ENCODE assay signal across 9 cellular contexts in the genomic region with DNA sequence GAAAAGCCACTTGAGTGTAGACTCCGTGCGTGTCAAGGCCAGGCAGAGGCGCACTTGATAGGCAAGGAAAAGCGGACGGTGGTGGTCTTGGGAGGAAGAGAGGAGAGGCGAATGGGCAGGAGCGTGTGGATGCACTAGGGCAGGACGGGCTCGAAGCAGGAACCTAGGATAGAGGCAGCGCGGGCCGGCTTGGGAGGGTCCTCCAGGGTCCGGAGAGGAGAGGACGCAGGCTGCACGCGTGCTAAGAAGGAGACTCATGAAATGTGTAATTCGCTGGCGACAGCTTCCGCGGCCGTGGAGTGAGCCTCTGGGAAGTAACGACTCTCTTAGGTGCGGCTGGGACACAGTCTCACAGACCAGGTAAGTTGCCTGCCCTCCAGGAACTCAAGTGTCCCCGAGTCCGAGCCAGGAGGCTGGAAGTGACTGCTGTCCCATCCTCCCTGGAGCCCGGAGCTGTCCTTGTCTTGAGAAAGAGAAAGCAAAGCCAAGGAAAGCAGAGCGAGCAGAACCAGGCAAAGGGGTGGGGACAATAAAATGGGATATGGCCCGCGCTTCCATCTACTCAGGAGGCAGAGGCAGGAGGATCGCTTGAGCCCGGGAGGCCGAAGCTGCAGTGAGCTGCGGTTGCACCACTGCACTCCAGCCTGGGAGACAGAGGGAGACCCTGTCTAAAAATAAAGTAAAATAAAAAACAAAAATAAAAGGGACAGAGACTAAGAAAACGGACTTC. TPM values are rescaled to one million over a fixed set of nuclear protein-coding genes. Genes with fewer than 3 reads are reported as not detected.
DNase-seq lines count a peak whose midpoint lies in the region; ATAC-seq, FAIRE-seq and TF ChIP-seq lines count a peak whose summit lies in the region.
"Had no signal": no experiment of that assay in that cellular context is flagged by ENCODE, and none has a peak within 500 bp of the region (broad histone marks: within the 10 kb centered on the region; RNA-seq: fewer than 3 reads in every experiment).

No MANE protein-coding gene starts in this region.

- no peak for TF ChIP-seq CTCF in left ventricle myocardium inferior (IDR thresholded peaks at IDR 0.05; ENCODE audit: borderline replicate concordance)
- no peak for TF ChIP-seq CTCF in K562 (IDR thresholded peaks at IDR 0.05 in 2 of 3, conservative IDR thresholded peaks at IDR 0.05 in 1 of 3; ENCODE audit: insufficient read depth in 2 of 3, low read depth in 1 of 3, low read length in 3 of 3)

- H2BK15ac ChIP-seq in mesendoderm (replicated peaks; ENCODE audit: low read depth) = no peak overlapping the region

- POLR2A ChIA-PET in K562 (lab: Yijun Ruan, JAX) = interaction anchor here (0.6 to 1.9 kb wide), 3 partner anchors 9 to 682 kb away, joined by 3 to 4 read pairs (median 3); no protein-coding TSS in a partner anchor

- no peak overlapping the region for H2BK120ac ChIP-seq in mesendoderm (ENCODE audit: low read depth, low read length)

- H2AK5ac ChIP-seq in mesendoderm (ENCODE audit: low read length) = no peak overlapping the region

- no peaks in the 10 kb centered on the region for H3K27me3 ChIP-seq in left ventricle myocardium inferior (ENCODE audit: low read depth)
- no peaks in the 10 kb centered on the region for H3K27me3 ChIP-seq in K562 (ENCODE audit: control insufficient read depth in 2 of 2, insufficient read depth in 2 of 2, low read length in 2 of 2)
- no peaks in the 10 kb centered on the region for H3K27me3 ChIP-seq in mesendoderm (ENCODE audit: insufficient read depth, low read length, poor library complexity)

- no peak overlapping the region for H2BK5ac ChIP-seq in mesendoderm (ENCODE audit: low read length)

- BruUV-seq in K562 (replicated peaks; lab: Mats Ljungman, UMichigan) = no TSS peak

- no peak overlapping the region for H4K5ac ChIP-seq in mesendoderm (ENCODE audit: low read length)

- CTCF ChIA-PET in K562 (lab: Yijun Ruan, JAX; ENCODE audit: low intra/inter-chr PET ratio) = interaction anchor here (0.5 kb wide), 1 partner anchor 10 kb away, joined by 4 read pairs; no protein-coding TSS in a partner anchor

- ATAC-seq in left cardiac atrium (no peak), K562 (no peak)

- intact Hi-C loops in left ventricle myocardium inferior (cut with micrococcal nuclease) (loop anchor here (10.0 kb wide), 1 partner anchor 81 kb away; no protein-coding TSS in a partner anchor), left cardiac atrium (cut with DNase I) (loop anchor here (10.0 kb wide), 2 partner anchors 81 to 91 kb away; no protein-coding TSS in a partner anchor), K562 (cut with micrococcal nuclease) (loop anchor here (2.0 kb wide), 1 partner anchor 13 kb away; no protein-coding TSS in a partner anchor)

- H3K36me3 ChIP-seq in left ventricle myocardium inferior (no peaks in the 10 kb centered on the region), K562 (ENCODE audit: control insufficient read depth, insufficient read depth, low read length) (no peaks in the 10 kb centered on the region), mesendoderm (ENCODE audit: control insufficient read depth, insufficient read depth, low read length) (no peaks in the 10 kb centered on the region), urinary bladder (ENCODE audit: insufficient read depth) (no peaks in the 10 kb centered on the region)

- peaks cover 5% of the 10 kb centered on the region for H3K79me1 ChIP-seq in mesendoderm (ENCODE audit: low read length)

- no peak for TF ChIP-seq RAD21 in K562 (CRISPR knock-in tag; conservative IDR thresholded peaks at IDR 0.05 in 1 of 2, IDR thresholded peaks at IDR 0.05 in 1 of 2)

- H3K27ac ChIP-seq in left ventricle myocardium inferior (replicated peaks) = peak overlapping the region; percentile 87
- H3K27ac ChIP-seq in K562 (ENCODE audit: extremely low read depth, low read depth, low read length) = peak overlapping the region; percentile 81
- H3K27ac ChIP-seq in mesendoderm (ENCODE audit: low read depth, low read length) = no peak overlapping the region
- H3K27ac ChIP-seq in urinary bladder (ENCODE audit: low read depth) = no peak overlapping the region

- no peaks in the 10 kb centered on the region for H3K9me3 ChIP-seq in left ventricle myocardium inferior (replicated peaks)
- H3K9me3 ChIP-seq in K562 (replicated peaks; ENCODE audit: control insufficient read depth, insufficient read depth, low read depth, low read length) = no peaks in the 10 kb centered on the region

- H3K4me2 ChIP-seq in K562 (ENCODE audit: insufficient read depth, low read length) = peak overlapping the region; percentile 83
- peak overlapping the region; percentile 43 for H3K4me2 ChIP-seq in mesendoderm (ENCODE audit: low read length)

- peak overlapping the region; percentile 88 for H4K8ac ChIP-seq in mesendoderm (ENCODE audit: low read depth, low read length)

- no peak for TF ChIP-seq POLR2A in K562 (conservative IDR thresholded peaks at IDR 0.05)

- 89% methylated on average over 31 of the region's 34 CpGs for WGBS in K562 (ENCODE audit: insufficient coverage, low coverage, missing lambda C conversion rate)
- no CpG with 5 or more reads among the region's 34 CpGs for WGBS in mesendoderm (ENCODE audit: extremely low coverage, insufficient coverage, low lambda C conversion rate)
- 80% methylated on average over 34 of the region's 34 CpGs for WGBS in urinary bladder

- H3K79me2 ChIP-seq in K562 (ENCODE audit: control insufficient read depth, insufficient read depth, low read length) (peaks cover 9% of the 10 kb centered on the region; the same call in 2 of the 3 replicates), mesendoderm (ENCODE audit: control insufficient read depth, insufficient read depth, low read length) (peaks cover 2% of the 10 kb centered on the region)

- in situ Hi-C loops in K562 (cut with MboI) = no loop called here

- H3K9ac ChIP-seq in K562 (ENCODE audit: insufficient read depth in 1 of 2, low read depth in 2 of 2, low read length in 2 of 2) = peak overlapping the region; percentile 89 to 93; a peak in 3 of 4 replicates
- H3K9ac ChIP-seq in mesendoderm (ENCODE audit: low read length) = peak overlapping the region; percentile 68

- H3K4me1 ChIP-seq in left ventricle myocardium inferior (peaks cover 35% of the 10 kb centered on the region), K562 (replicated peaks in 1 of 2; ENCODE audit: control insufficient read depth in 2 of 2, insufficient read depth in 2 of 2, low read length in 2 of 2) (peaks cover 0 to 25% of the 10 kb centered on the region in 2 experiments; a peak in 4 of 5 replicates), mesendoderm (ENCODE audit: control insufficient read depth, low read depth, low read length) (no peaks in the 10 kb centered on the region), urinary bladder (ENCODE audit: insufficient read depth) (no peaks in the 10 kb centered on the region)

- no peak for TF ChIP-seq EP300 in K562 (IDR thresholded peaks at IDR 0.05; ENCODE audit: low read length)

- no peaks in the 10 kb centered on the region for H3K9me1 ChIP-seq in K562 (ENCODE audit: control insufficient read depth, insufficient read depth, low read length)

- H3K4ac ChIP-seq in mesendoderm (ENCODE audit: low read depth, low read length) = no peak overlapping the region

- peak overlapping the region; percentile 87 for H3K56ac ChIP-seq in mesendoderm (ENCODE audit: low read length)

- peak overlapping the region; percentile 95 for H2AFZ ChIP-seq in K562 (ENCODE audit: low read depth, low read length)

- DNase-seq in left ventricle myocardium inferior = no peak
- DNase-seq in left cardiac atrium = no peak
- no peak for DNase-seq in K562 (ENCODE audit: extremely low read depth in 1 of 4, low spot score in 3 of 4)
- DNase-seq in mesendoderm = no peak
- DNase-seq in GF-D8 (lab: John Stamatoyannopoulos, UW) = no peak
- no peak for DNase-seq in GM03348 (ENCODE audit: low spot score)
- DNase-seq in DMS 273 (lab: John Stamatoyannopoulos, UW; ENCODE audit: unreplicated experiment) = no peak

- no peak overlapping the region for H3K23ac ChIP-seq in mesendoderm (ENCODE audit: low read length)

- FAIRE-seq in K562 (lab: Jason Lieb, UNC) = no peak

- H4K20me1 ChIP-seq in K562 (replicated peaks; ENCODE audit: control insufficient read depth, insufficient read depth, low read length) = peaks cover 9% of the 10 kb centered on the region

- no peak overlapping the region for H3K18ac ChIP-seq in mesendoderm (ENCODE audit: low read length)

- H3K4me3 ChIP-seq in left ventricle myocardium inferior (peak overlapping the region; percentile 86), K562 (peak overlapping the region; percentile 95), mesendoderm (ENCODE audit: low read length) (no peak overlapping the region), urinary bladder (ENCODE audit: low read depth, low read length) (peak overlapping the region; percentile 98)

RNA-seq across cellular contexts. Expression of gene IL17RA, which starts 0.8 kb away (rescaled TPM):
- total RNA-seq in left ventricle myocardium inferior (7.6 TPM), left cardiac atrium (10 to 100 TPM; 11.6 to 15.4 TPM), K562 (2014; rRNA removed) (4.4 and 6.6 TPM in 2 replicates), K562 (2014; rRNA removed; fragmentation: Illumina TruSeq; extraction: Trizol) (2.1 and 2.8 TPM in 2 replicates), K562 (2015; rRNA removed; fragmentation: Illumina TruSeq; extraction: Trizol) (3.7 and 4.1 TPM in 2 replicates), K562 (2021) (11.4 and 11.8 TPM in 2 replicates), urinary bladder (5.1 TPM)
- total RNA-seq in K562 (2011; cell fraction: chromatin; rRNA removed; ENCODE audit: low replicate concordance) = 18.2 and 21.4 TPM in 2 replicates
- 21.4 and 22.8 TPM in 2 replicates for total RNA-seq in K562 (2011; cell fraction: nucleolus; rRNA removed)
- total RNA-seq in K562 (2011; cell fraction: nucleoplasm; rRNA removed) = 21.7 and 23.7 TPM in 2 replicates
- polyA plus RNA-seq in K562 (2011; rRNA removed) (6.5 and 7.2 TPM in 2 replicates), K562 (2014; fragmentation: Illumina TruSeq; extraction: Trizol) (3.1 and 3.8 TPM in 2 replicates), K562 (2014; fragmentation: Nextera tagmentation; extraction: Ambion mirVana) (under 1 TPM; 0.17 to 0.21 TPM), K562 (2014; rRNA removed) (5.7 and 6.9 TPM in 2 replicates), urinary bladder (9.1 TPM)
- 5.1 and 11.4 TPM in 2 replicates for polyA plus RNA-seq in K562 (2011; cell fraction: cytosol; rRNA removed)
- polyA plus RNA-seq in K562 (2011; cell fraction: nucleus; rRNA removed) = 8.8 and 13.0 TPM in 2 replicates
- 5.1 and 7.5 TPM in 2 replicates for polyA plus RNA-seq in K562 (2012)
- 5.4 and 6.7 TPM in 2 replicates for polyA minus RNA-seq in K562 (2011; rRNA and poly(A)+ RNA removed)
- polyA minus RNA-seq in K562 (2011; cell fraction: cytosol; rRNA and poly(A)+ RNA removed) = 3.1 and 4.1 TPM in 2 replicates
- polyA minus RNA-seq in K562 (2011; cell fraction: nucleus; rRNA and poly(A)+ RNA removed) = 7.7 and 10.1 TPM in 2 replicates
- polyA plus RNA-seq in mesendoderm (2013, experiment 1 of 2) = 5.0 TPM
- 5.0 TPM for polyA plus RNA-seq in mesendoderm (2013, experiment 2 of 2)

RNA-seq across cellular contexts. Expression of gene TMEM121B, which starts 37.2 kb away (rescaled TPM):
- total RNA-seq in left ventricle myocardium inferior = 1.5 TPM
- total RNA-seq in left cardiac atrium = under 1 TPM; 0.80 to 0.97 TPM
- 0.09 TPM in 1 of 2 replicates, not detected in the other for total RNA-seq in K562 (2011; cell fraction: chromatin; rRNA removed; ENCODE audit: low replicate concordance)
- total RNA-seq in K562 (2011; cell fraction: nucleolus; rRNA removed) = under 0.01 TPM in 1 of 2 replicates, not detected in the other
- 0.38 TPM in 1 of 2 replicates, not detected in the other for total RNA-seq in K562 (2011; cell fraction: nucleoplasm; rRNA removed)
- 0.04 TPM in 1 of 2 replicates, not detected in the other for total RNA-seq in K562 (2014; rRNA removed)
- 0.03 TPM in 1 of 2 replicates, not detected in the other for total RNA-seq in K562 (2014; rRNA removed; fragmentation: Illumina TruSeq; extraction: Trizol)
- total RNA-seq in K562 (2015; rRNA removed; fragmentation: Illumina TruSeq; extraction: Trizol) = not detected in 2 replicates
- 0.07 TPM in 2 replicates for total RNA-seq in K562 (2021)
- polyA plus RNA-seq in K562 (2011; rRNA removed) = not detected in 2 replicates
- not detected in 2 replicates for polyA plus RNA-seq in K562 (2011; cell fraction: cytosol; rRNA removed)
- 0.03 TPM in 2 replicates for polyA plus RNA-seq in K562 (2011; cell fraction: nucleus; rRNA removed)
- polyA plus RNA-seq in K562 (2012) = 0.04 TPM in 1 of 2 replicates, not detected in the other
- polyA plus RNA-seq in K562 (2014; fragmentation: Illumina TruSeq; extraction: Trizol) = 0.03 TPM in 1 of 2 replicates, not detected in the other
- polyA plus RNA-seq in K562 (2014; fragmentation: Nextera tagmentation; extraction: Ambion mirVana) = under 1 TPM in 1 of 2 experiments, not detected in 1; 0.03 TPM
- polyA plus RNA-seq in K562 (2014; rRNA removed) = not detected in 2 replicates
- polyA minus RNA-seq in K562 (2011; rRNA and poly(A)+ RNA removed) = not detected in 2 replicates
- not detected in 2 replicates for polyA minus RNA-seq in K562 (2011; cell fraction: cytosol; rRNA and poly(A)+ RNA removed)
- not detected in 2 replicates for polyA minus RNA-seq in K562 (2011; cell fraction: nucleus; rRNA and poly(A)+ RNA removed)
- 2.2 TPM for polyA plus RNA-seq in mesendoderm (2013, experiment 1 of 2)
- polyA plus RNA-seq in mesendoderm (2013, experiment 2 of 2) = 2.3 TPM
- 0.21 TPM for total RNA-seq in urinary bladder
- 0.18 TPM for polyA plus RNA-seq in urinary bladder
- total RNA-seq: NCI-H460 had no signal

Comparison
In these comparisons a context has a peak if more than half of its experiments do, and no peak if none do; other contexts are left out.
1. H3K27ac ChIP-seq: peak in left ventricle myocardium inferior (single experiment) and K562 (single experiment); none in mesendoderm (single experiment) and urinary bladder (single experiment).